Comparison of ENCODE assay signal across 21 cellular contexts in the genomic region with DNA sequence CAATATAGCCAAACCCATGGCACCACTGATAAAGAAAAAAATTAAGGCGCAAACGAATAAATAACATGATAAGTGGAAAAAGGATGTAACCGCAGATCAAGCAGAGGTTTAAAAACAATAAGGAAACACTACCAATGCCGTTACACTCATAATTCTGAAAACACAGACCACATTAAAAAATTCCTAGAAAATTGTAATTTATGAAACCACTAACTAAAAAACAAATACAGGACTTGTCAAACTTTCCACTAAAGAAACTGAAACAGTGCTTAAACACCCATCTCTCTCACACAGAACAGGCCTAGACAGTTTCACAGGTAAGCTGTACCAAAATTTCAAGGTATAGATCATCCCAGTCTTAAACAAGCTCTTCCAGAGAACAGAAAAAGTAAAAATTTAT. TPM values are rescaled to one million over a fixed set of nuclear protein-coding genes. Genes with fewer than 3 reads are reported as not detected.
DNase-seq lines count a peak whose midpoint lies in the region; ATAC-seq lines count a peak whose summit lies in the region.
"Had no signal": no experiment of that assay in that cellular context is flagged by ENCODE, and none has a peak within 500 bp of the region (broad histone marks: within the 10 kb centered on the region; RNA-seq: fewer than 3 reads in every experiment).

No MANE protein-coding gene starts in this region.

- H3K9ac ChIP-seq in BLaER1 treated with 17β-estradiol and CSF1 and Interleukin-3, amounts not matched to agents 10 nM and 100 nM, result no peak overlapping the region
- H3K9ac ChIP-seq: GM23248 had no signal

- H3K27ac Mint-ChIP-seq in activated CD4-positive, alpha-beta T cell treated with anti-CD3 and anti-CD28 coated beads for 36 hours, result no peak overlapping the region
- H3K27ac Mint-ChIP-seq in activated CD4-positive, alpha-beta memory T cell treated with anti-CD3 and anti-CD28 coated beads, Interleukin-2, amount 10 ng/mL, durations not matched to agents 7 days and 5 days, result peak overlapping the region; percentile 59
- peak overlapping the region; percentile 31 for H3K27ac Mint-ChIP-seq in activated naive CD8-positive, alpha-beta T cell treated with anti-CD3 and anti-CD28 coated beads, Interleukin-2, amount 50 U/mL, for 24 hours
- H3K27ac Mint-ChIP-seq: IgD-negative memory B cell had no signal

- 0 out of 22 replicates have a peak, but pooled peaks cover 0 to 1% (median 0%) of the 10 kb centered on the region in 11 experiments for H3K36me3 ChIP-seq in BLaER1 treated with 17β-estradiol and CSF1 and Interleukin-3, amounts not matched to agents 10 nM and 100 nM

- H3K27me3 Mint-ChIP-seq in activated CD4-positive, alpha-beta T cell treated with anti-CD3 and anti-CD28 coated beads for 36 hours, result peaks cover 11% of the 10 kb centered on the region
- H3K27me3 Mint-ChIP-seq in activated CD4-positive, alpha-beta memory T cell treated with anti-CD3 and anti-CD28 coated beads, Interleukin-2, amount 10 ng/mL, durations not matched to agents 7 days and 5 days, result peaks cover 3% of the 10 kb centered on the region
- H3K27me3 Mint-ChIP-seq in activated naive CD8-positive, alpha-beta T cell treated with anti-CD3 and anti-CD28 coated beads, Interleukin-2, amount 50 U/mL, for 24 hours, result peaks cover 19% of the 10 kb centered on the region

- H3K36me3 Mint-ChIP-seq in activated CD4-positive, alpha-beta T cell treated with anti-CD3 and anti-CD28 coated beads for 36 hours (ENCODE audit: low read depth), result no peaks in the 10 kb centered on the region
- H3K36me3 Mint-ChIP-seq in activated CD4-positive, alpha-beta memory T cell treated with anti-CD3 and anti-CD28 coated beads, Interleukin-2, amount 10 ng/mL, durations not matched to agents 7 days and 5 days (ENCODE audit: low read depth), result peaks cover 13% of the 10 kb centered on the region
- no peaks in the 10 kb centered on the region for H3K36me3 Mint-ChIP-seq in activated naive CD8-positive, alpha-beta T cell treated with anti-CD3 and anti-CD28 coated beads, Interleukin-2, amount 50 U/mL, for 24 hours (ENCODE audit: low read depth)
- H3K36me3 Mint-ChIP-seq: IgD-negative memory B cell had no signal

- peak; percentile 65 for ATAC-seq in activated CD4-positive, alpha-beta T cell treated with anti-CD3 and anti-CD28 coated beads for 36 hours
- peak; percentile 62 for ATAC-seq in activated naive CD8-positive, alpha-beta T cell treated with anti-CD3 and anti-CD28 coated beads, Interleukin-2, amount 50 U/mL, for 24 hours
- ATAC-seq in GM18517 (IDR thresholded peaks at IDR 0.05; ENCODE audit: unreplicated experiment), result no peak
- ATAC-seq: GM12878 had no signal

- H3K27me3 ChIP-seq in BLaER1 treated with 17β-estradiol and CSF1 and Interleukin-3, amounts not matched to agents 10 nM and 100 nM, result peaks cover 0 to 9% (median 0%) of the 10 kb centered on the region in 11 experiments; a peak in 1 of 22 replicates

- H3K4me3 Mint-ChIP-seq in activated CD4-positive, alpha-beta T cell treated with anti-CD3 and anti-CD28 coated beads for 36 hours, result no peak overlapping the region
- H3K4me3 Mint-ChIP-seq in activated CD4-positive, alpha-beta memory T cell treated with anti-CD3 and anti-CD28 coated beads, Interleukin-2, amount 10 ng/mL, durations not matched to agents 7 days and 5 days, result no peak overlapping the region
- H3K4me3 Mint-ChIP-seq in activated naive CD8-positive, alpha-beta T cell treated with anti-CD3 and anti-CD28 coated beads, Interleukin-2, amount 50 U/mL, for 24 hours, result no peak overlapping the region
- H3K4me3 Mint-ChIP-seq: IgD-negative memory B cell had no signal

- peak overlapping the region in 6 of 11 experiments; percentile 23 to 92 (median 80); a peak in 10 of 22 replicates for H3K4me2 ChIP-seq in BLaER1 treated with 17β-estradiol and CSF1 and Interleukin-3, amounts not matched to agents 10 nM and 100 nM

- no peak for DNase-seq in activated CD4-positive, alpha-beta T cell treated with anti-CD3 and anti-CD28 coated beads for 36 hours
- DNase-seq in activated CD4-positive, alpha-beta T cell treated with anti-CD3 and anti-CD28 coated beads, Interleukin-2, amount 50 U/mL, for 4 hours, result no peak
- no peak for DNase-seq in activated CD4-positive, alpha-beta memory T cell treated with anti-CD3 and anti-CD28 coated beads, Interleukin-2, amount 10 ng/mL, durations not matched to agents 7 days and 5 days
- DNase-seq in activated naive CD8-positive, alpha-beta T cell treated with anti-CD3 and anti-CD28 coated beads, Interleukin-2, amount 50 U/mL, for 24 hours, result no peak
- no peak for DNase-seq in DMS 273 (lab: John Stamatoyannopoulos, UW; ENCODE audit: unreplicated experiment)
- DNase-seq in NCI-H146 (lab: John Stamatoyannopoulos, UW), result no peak
- DNase-seq: C1 segment of cervical spinal cord; GDM1; GM23248; HCEC 1CT; Kasumi-1; MM.1S; NCI-H1105 treated with DMSO at 0.1 percent for 48 hours; NCI-H187 treated with DMSO at 0.1 percent for 48 hours; NCI-H345; NCI-H526; NK-92 treated with Interleukin-12 subunit alpha and Interleukin-12 subunit beta, amount 100 ng/mL, for 24 hours had no signal

- H3K27ac ChIP-seq in BLaER1 treated with 17β-estradiol and CSF1 and Interleukin-3, amounts not matched to agents 10 nM and 100 nM, result no peak overlapping the region
- H3K27ac ChIP-seq: GM23248 had no signal

- peaks cover 32 to 56% (median 48%) of the 10 kb centered on the region in 10 experiments for H3K4me1 ChIP-seq in BLaER1 treated with 17β-estradiol and CSF1 and Interleukin-3, amounts not matched to agents 10 nM and 100 nM

- CTCF ChIA-PET in activated CD4-positive, alpha-beta T cell treated with anti-CD3 and anti-CD28 coated beads for 36 hours (lab: Charles Lee), result no interaction called here
- CTCF ChIA-PET in activated CD4-positive, alpha-beta memory T cell treated with anti-CD3 and anti-CD28 coated beads, Interleukin-2, amount 10 ng/mL, durations not matched to agents 7 days and 5 days (lab: Charles Lee), result interaction anchor here (1.0 to 1.1 kb wide), 2 partner anchors 36 to 41 kb away, joined by 3 read pairs; no protein-coding TSS in a partner anchor

- H4K20me1 ChIP-seq in BLaER1 treated with 17β-estradiol and CSF1 and Interleukin-3, amounts not matched to agents 10 nM and 100 nM, result no peaks in the 10 kb centered on the region

- H3K9me3 Mint-ChIP-seq in activated CD4-positive, alpha-beta T cell treated with anti-CD3 and anti-CD28 coated beads for 36 hours (ENCODE audit: low read depth), result no peaks in the 10 kb centered on the region
- peaks cover 14% of the 10 kb centered on the region for H3K9me3 Mint-ChIP-seq in activated CD4-positive, alpha-beta memory T cell treated with anti-CD3 and anti-CD28 coated beads, Interleukin-2, amount 10 ng/mL, durations not matched to agents 7 days and 5 days
- H3K9me3 Mint-ChIP-seq in activated naive CD8-positive, alpha-beta T cell treated with anti-CD3 and anti-CD28 coated beads, Interleukin-2, amount 50 U/mL, for 24 hours, result peaks cover 4% of the 10 kb centered on the region

- peaks cover 7 to 20% (median 15%) of the 10 kb centered on the region in 11 experiments for H3K9me3 ChIP-seq in BLaER1 treated with 17β-estradiol and CSF1 and Interleukin-3, amounts not matched to agents 10 nM and 100 nM (replicated peaks in 1 of 11)

- intact Hi-C loops in activated CD4-positive, alpha-beta T cell treated with anti-CD3 and anti-CD28 coated beads for 36 hours (cut with DNase I, micrococcal nuclease), result no loop called here

- POLR2A ChIA-PET in activated CD4-positive, alpha-beta T cell treated with anti-CD3 and anti-CD28 coated beads for 36 hours (lab: Charles Lee), result no interaction called here
- POLR2A ChIA-PET in activated CD4-positive, alpha-beta memory T cell treated with anti-CD3 and anti-CD28 coated beads, Interleukin-2, amount 10 ng/mL, durations not matched to agents 7 days and 5 days (lab: Charles Lee), result interaction anchor here (1.0 to 1.1 kb wide), 2 partner anchors 60 to 166 kb away, joined by 3 to 4 read pairs; partner anchors contain the start of gene SNRPA1

- H3K4me1 Mint-ChIP-seq in activated CD4-positive, alpha-beta T cell treated with anti-CD3 and anti-CD28 coated beads for 36 hours, result peaks cover 7% of the 10 kb centered on the region
- H3K4me1 Mint-ChIP-seq in activated CD4-positive, alpha-beta memory T cell treated with anti-CD3 and anti-CD28 coated beads, Interleukin-2, amount 10 ng/mL, durations not matched to agents 7 days and 5 days, result peaks cover 34% of the 10 kb centered on the region
- peaks cover 17% of the 10 kb centered on the region for H3K4me1 Mint-ChIP-seq in activated naive CD8-positive, alpha-beta T cell treated with anti-CD3 and anti-CD28 coated beads, Interleukin-2, amount 50 U/mL, for 24 hours
- H3K4me1 Mint-ChIP-seq: IgD-negative memory B cell had no signal

- no peak overlapping the region for H3K4me3 ChIP-seq in BLaER1 treated with 17β-estradiol and CSF1 and Interleukin-3, amounts not matched to agents 10 nM and 100 nM
- H3K4me3 ChIP-seq: GM12878, GM23248 had no signal

RNA-seq across cellular contexts. Expression of gene PCSK6, which starts 28.4 kb away (rescaled TPM):
- under 1 TPM; 0.75 to 0.95 TPM for total RNA-seq in activated CD4-positive, alpha-beta T cell treated with anti-CD3 and anti-CD28 coated beads for 36 hours
- total RNA-seq in activated CD4-positive, alpha-beta memory T cell treated with anti-CD3 and anti-CD28 coated beads, Interleukin-2, amount 10 ng/mL, durations not matched to agents 7 days and 5 days, result under 1 TPM; 0.53 to 0.58 TPM
- total RNA-seq: GM23248 had no signal
